ENCODE assay signal across 15 cellular contexts in genomic region chr4:177401658-177402273, GRCh38. TPM values are rescaled to one million over a fixed set of nuclear protein-coding genes. Genes with fewer than 3 reads are reported as not detected.
DNase-seq lines count a peak whose midpoint lies in the region; ATAC-seq and TF ChIP-seq lines count a peak whose summit lies in the region.
"Had no signal": no experiment of that assay in that cellular context is flagged by ENCODE, and none has a peak within 500 bp of the region (broad histone marks: within the 10 kb centered on the region; RNA-seq: fewer than 3 reads in every experiment).

No MANE protein-coding gene starts in this region.

- H3K4me1 ChIP-seq in GM23338 (ENCODE audit: insufficient read depth) = peaks cover 14% of the 10 kb centered on the region; the same call in 1 of the 2 replicates
- no peaks in the 10 kb centered on the region for H3K4me1 ChIP-seq in mesendoderm (ENCODE audit: control insufficient read depth, low read depth, low read length)
- H3K4me1 ChIP-seq in right lobe of liver = no peaks in the 10 kb centered on the region
- H3K4me1 ChIP-seq: ascending aorta, BE2C, foreskin keratinocyte had no signal

- H3F3A ChIP-seq in GM23338 (replicated peaks; ENCODE audit: low read depth) = no peaks in the 10 kb centered on the region

- H3K4me2 ChIP-seq in GM23338 (peak overlapping the region; percentile 34; the same call in 1 of the 2 replicates), mesendoderm (ENCODE audit: low read length) (no peak overlapping the region)

- H4K5ac ChIP-seq in mesendoderm (ENCODE audit: low read length) = no peak overlapping the region

- peaks cover 3% of the 10 kb centered on the region for H3K9me3 Mint-ChIP-seq in CD4-positive, alpha-beta T cell
- no peaks in the 10 kb centered on the region; the same call in 2 of the 3 replicates for H3K9me3 Mint-ChIP-seq in GM23338

- no peak overlapping the region for H3K4ac ChIP-seq in mesendoderm (ENCODE audit: low read depth, low read length)

- H3K79me1 ChIP-seq in mesendoderm (ENCODE audit: low read length) = no peaks in the 10 kb centered on the region

- peak overlapping the region; percentile 85 for H3K27ac Mint-ChIP-seq in CD4-positive, alpha-beta T cell
- H3K27ac Mint-ChIP-seq in GM23338 (peak overlapping the region; percentile 77), T-helper 17 cell (peak overlapping the region; percentile 74)

- ATAC-seq in CD4-positive, alpha-beta T cell (ENCODE audit: poor library complexity) = no peak
- ATAC-seq in GM23338 (peak; percentile 37; the same call in 2 of the 3 replicates), T-helper 17 cell (no peak), right lobe of liver (no peak)
- ATAC-seq: foreskin keratinocyte had no signal

- DNase-seq in CD4-positive, alpha-beta T cell = no peak
- no peak for DNase-seq in GM23338 (ENCODE audit: low spot score)
- no peak for DNase-seq in T-helper 17 cell
- DNase-seq in mesendoderm = peak; percentile 44
- DNase-seq in mesenteric fat pad (ENCODE audit: low spot score) = no peak
- no peak for DNase-seq in right lobe of liver
- no peak for DNase-seq in NCI-H146 treated with DMSO at 0.1 percent for 48 hours (lab: John Stamatoyannopoulos, UW; ENCODE audit: unreplicated experiment)
- DNase-seq: activated CD4-positive, CD25-positive, alpha-beta regulatory T cell; BE2C; foreskin keratinocyte; MM.1S; NCI-H2081 treated with DMSO at 0.1 percent for 48 hours; NCI-H748 treated with DMSO at 0.1 percent for 48 hours; nephron progenitor cell had no signal

- no peaks in the 10 kb centered on the region for H3K27me3 Mint-ChIP-seq in CD4-positive, alpha-beta T cell
- H3K27me3 Mint-ChIP-seq in GM23338 (ENCODE audit: insufficient read depth, low read depth, poor library complexity) = no peaks in the 10 kb centered on the region
- no peaks in the 10 kb centered on the region for H3K27me3 Mint-ChIP-seq in T-helper 17 cell

- H2BK15ac ChIP-seq in mesendoderm (replicated peaks; ENCODE audit: low read depth) = no peak overlapping the region

- WGBS in mesendoderm (ENCODE audit: extremely low coverage, insufficient coverage, low lambda C conversion rate) = no CpG with 5 or more reads among the region's 5 CpGs
- WGBS in right lobe of liver (ENCODE audit: insufficient coverage, low coverage, low lambda C conversion rate, missing lambda C conversion rate) = 65% methylated on average over 5 of the region's 5 CpGs

- H4K8ac ChIP-seq in mesendoderm (ENCODE audit: low read depth, low read length) = no peak overlapping the region

- H3K9me3 ChIP-seq in CD4-positive, alpha-beta T cell (ENCODE audit: control insufficient read depth, low read length) = no peaks in the 10 kb centered on the region
- H3K9me3 ChIP-seq in T-helper 17 cell (ENCODE audit: control insufficient read depth, low read length, poor library complexity, severe bottlenecking) (no peaks in the 10 kb centered on the region), right lobe of liver (no peaks in the 10 kb centered on the region)
- H3K9me3 ChIP-seq: ascending aorta, BE2C had no signal

- H3K36me3 ChIP-seq in GM23338 (ENCODE audit: insufficient read depth) = no peaks in the 10 kb centered on the region
- H3K36me3 ChIP-seq in mesendoderm (ENCODE audit: control insufficient read depth, insufficient read depth, low read length) = no peaks in the 10 kb centered on the region
- H3K36me3 ChIP-seq in right lobe of liver = no peaks in the 10 kb centered on the region
- H3K36me3 ChIP-seq: ascending aorta, BE2C had no signal

- H3K56ac ChIP-seq in mesendoderm (ENCODE audit: low read length) = no peak overlapping the region

- no peak for TF ChIP-seq CTCF in CD4-positive, alpha-beta T cell (IDR thresholded peaks at IDR 0.05)
- TF ChIP-seq CTCF in GM23338 (conservative IDR thresholded peaks at IDR 0.05; ENCODE audit: low read depth in 2 of 2) = no peak
- TF ChIP-seq CTCF in right lobe of liver (IDR thresholded peaks at IDR 0.05) = no peak

- peaks cover 39% of the 10 kb centered on the region for H3K4me1 Mint-ChIP-seq in CD4-positive, alpha-beta T cell (ENCODE audit: low read depth)
- H3K4me1 Mint-ChIP-seq in GM23338 (peaks cover 17% of the 10 kb centered on the region), T-helper 17 cell (peaks cover 31% of the 10 kb centered on the region)

- H3K4me3 ChIP-seq in GM23338 = no peak overlapping the region
- no peak overlapping the region for H3K4me3 ChIP-seq in mesendoderm (ENCODE audit: low read length)
- H3K4me3 ChIP-seq in right lobe of liver = no peak overlapping the region
- H3K4me3 ChIP-seq: ascending aorta had no signal

- CTCF ChIA-PET in CD4-positive, alpha-beta T cell (lab: Charles Lee) = no interaction called here

- no peak overlapping the region for H2AK5ac ChIP-seq in mesendoderm (ENCODE audit: low read length)

- TF ChIP-seq POLR2A in right lobe of liver (IDR thresholded peaks at IDR 0.05) = no peak

- H3K23ac ChIP-seq in mesendoderm (ENCODE audit: low read length) = no peak overlapping the region

- H2AFZ ChIP-seq in GM23338 = peak overlapping the region; percentile 87

- intact Hi-C loops in CD4-positive, alpha-beta T cell (cut with DNase I, micrococcal nuclease) = no loop called here
- intact Hi-C loops in right lobe of liver (cut with DNase I) = no loop called here

- peak overlapping the region; percentile 0 for H3K4me3 Mint-ChIP-seq in CD4-positive, alpha-beta T cell
- H3K4me3 Mint-ChIP-seq in GM23338 = no peak overlapping the region
- H3K4me3 Mint-ChIP-seq in T-helper 17 cell = peak overlapping the region; percentile 25
- H3K4me3 Mint-ChIP-seq: nephron progenitor cell had no signal

- no peaks in the 10 kb centered on the region for H3K36me3 Mint-ChIP-seq in CD4-positive, alpha-beta T cell (ENCODE audit: low read depth)
- H3K36me3 Mint-ChIP-seq in GM23338 (ENCODE audit: low read depth) (no peaks in the 10 kb centered on the region; the same call in 2 of the 3 replicates), T-helper 17 cell (ENCODE audit: low read depth) (no peaks in the 10 kb centered on the region)

- H3K9ac ChIP-seq in mesendoderm (ENCODE audit: low read length) = no peak overlapping the region

- H3K18ac ChIP-seq in mesendoderm (ENCODE audit: low read length) = no peak overlapping the region

- H2BK120ac ChIP-seq in mesendoderm (ENCODE audit: low read depth, low read length) = no peak overlapping the region

- H3K9me2 ChIP-seq in GM23338 (ENCODE audit: insufficient read depth) = no peaks in the 10 kb centered on the region

- no peaks in the 10 kb centered on the region for H3K27me3 ChIP-seq in CD4-positive, alpha-beta T cell (ENCODE audit: control insufficient read depth, insufficient read depth, low read length)
- H3K27me3 ChIP-seq in GM23338 (ENCODE audit: insufficient read depth) (no peaks in the 10 kb centered on the region), mesendoderm (ENCODE audit: insufficient read depth, low read length, poor library complexity) (no peaks in the 10 kb centered on the region), right lobe of liver (no peaks in the 10 kb centered on the region)
- H3K27me3 ChIP-seq: ascending aorta, BE2C had no signal

- H3K79me2 ChIP-seq in GM23338 (replicated peaks; ENCODE audit: insufficient read depth) (no peaks in the 10 kb centered on the region), mesendoderm (ENCODE audit: control insufficient read depth, insufficient read depth, low read length) (no peaks in the 10 kb centered on the region)

- H4K20me1 ChIP-seq in GM23338 (replicated peaks; ENCODE audit: insufficient read depth) = no peaks in the 10 kb centered on the region

- no peak overlapping the region for H2BK5ac ChIP-seq in mesendoderm (ENCODE audit: low read length)

- no peak overlapping the region for H3K27ac ChIP-seq in CD4-positive, alpha-beta T cell (ENCODE audit: low read depth, low read length)
- H3K27ac ChIP-seq in GM23338 (ENCODE audit: low read depth) (peak overlapping the region; percentile 73; the same call in 1 of the 2 replicates), mesendoderm (ENCODE audit: low read depth, low read length) (no peak overlapping the region), right lobe of liver (no peak overlapping the region)
- H3K27ac ChIP-seq: ascending aorta, foreskin keratinocyte had no signal

- POLR2A ChIA-PET in CD4-positive, alpha-beta T cell (lab: Charles Lee) = interaction anchor here (1.0 to 1.2 kb wide), 2 partner anchors 10 to 41 kb away, joined by 3 to 4 read pairs; partner anchors contain the start of gene AGA

TF ChIP-seq in GM23338, 12 proteins besides CTCF, POLR2A, EP300 and RAD21:
- no peak for TF ChIP-seq POLR2AphosphoS5 (IDR thresholded peaks at IDR 0.05; ENCODE audit: low read depth)
- TF ChIP-seq STAT1 (IDR thresholded peaks at IDR 0.05; ENCODE audit: unreplicated experiment) = no peak
- TF ChIP-seq EZH2phosphoT487 (IDR thresholded peaks at IDR 0.05; ENCODE audit: unreplicated experiment) = no peak
- no peak for TF ChIP-seq CREB1 (CRISPR knock-in tag; IDR thresholded peaks at IDR 0.05; ENCODE audit: low read depth)

RNA-seq across cellular contexts. Expression of gene AGA, which starts 40.5 kb away (rescaled TPM):
- 10 to 100 TPM; 14.6 to 15.4 TPM for total RNA-seq in CD4-positive, alpha-beta T cell
- 12.8 and 26.8 TPM in 2 replicates for total RNA-seq in GM23338 (2014; rRNA removed; shearing (Covaris generic))
- 4.3 and 5.5 TPM in 2 replicates for polyA plus RNA-seq in GM23338 (2016; fragmentation: Nextera tagmentation; extraction: Ambion mirVana)
- total RNA-seq in T-helper 17 cell (10 to 100 TPM; 13.5 to 16.6 TPM), mesenteric fat pad (10.0 TPM), right lobe of liver (10 to 100 TPM; 15.9 to 26.8 (median 21.5) TPM)
- 5.7 TPM for polyA plus RNA-seq in mesendoderm (2013, experiment 1 of 2)
- 5.3 TPM for polyA plus RNA-seq in mesendoderm (2013, experiment 2 of 2)
